Comparison of ENCODE assay signal across 9 cellular contexts in genomic region chr15:66253296-66253642, GRCh38. TPM values are rescaled to one million over a fixed set of nuclear protein-coding genes. Genes with fewer than 3 reads are reported as not detected.
DNase-seq lines count a peak whose midpoint lies in the region; FAIRE-seq and TF ChIP-seq lines count a peak whose summit lies in the region.
"Had no signal": no experiment of that assay in that cellular context is flagged by ENCODE, and none has a peak within 500 bp of the region (broad histone marks: within the 10 kb centered on the region; RNA-seq: fewer than 3 reads in every experiment).

No MANE protein-coding gene starts in this region.

- H3K27me3 ChIP-seq in BLaER1 (peaks cover 79% of the 10 kb centered on the region), endothelial cell of umbilical vein (ENCODE audit: control insufficient read depth in 2 of 2, insufficient read depth in 2 of 2, low read length in 2 of 2) (peaks cover 66 to 86% of the 10 kb centered on the region in 2 experiments), ovary (no peaks in the 10 kb centered on the region)

- no peaks in the 10 kb centered on the region for H3K79me2 ChIP-seq in endothelial cell of umbilical vein (ENCODE audit: control insufficient read depth, insufficient read depth, low read length)

- H3K4me1 Mint-ChIP-seq in HFFc6 (ENCODE audit: low read depth): peaks cover 8% of the 10 kb centered on the region
- peaks cover 9% of the 10 kb centered on the region for H3K4me1 Mint-ChIP-seq in T-helper 2 cell treated with Interferon-gamma antibody and Interleukin-4, amounts not matched to agents 5 μg/mL and 100 μg/mL, for 36 hours (ENCODE audit: low read depth)

- TF ChIP-seq EP300 in ovary (IDR thresholded peaks at IDR 0.05): no peak

- peak overlapping the region; percentile 70 for H3K4me3 ChIP-seq in BLaER1
- H3K4me3 ChIP-seq in endothelial cell of umbilical vein (replicated peaks in 1 of 3; ENCODE audit: insufficient read depth in 1 of 3, low read depth in 1 of 3, low read length in 3 of 3): peak overlapping the region; percentile 35 to 54 (median 36)
- H3K4me3 ChIP-seq in ovary: peak overlapping the region; percentile 48

- H3K9ac ChIP-seq in BLaER1 (peak overlapping the region; percentile 28; the same call in 1 of the 2 replicates), endothelial cell of umbilical vein (replicated peaks; ENCODE audit: extremely low read depth, insufficient read depth, low read length) (no peak overlapping the region)

- BruUV-seq in endothelial cell of umbilical vein (replicated peaks; lab: Mats Ljungman, UMichigan): no TSS peak

- H3K36me3 ChIP-seq in BLaER1 (no peaks in the 10 kb centered on the region), endothelial cell of umbilical vein (ENCODE audit: control insufficient read depth in 2 of 2, extremely low read depth in 1 of 2, insufficient read depth in 2 of 2, low read length in 2 of 2) (no peaks in the 10 kb centered on the region), ovary (no peaks in the 10 kb centered on the region)

- H3K4me2 ChIP-seq in BLaER1 (peak overlapping the region; percentile 98), endothelial cell of umbilical vein (ENCODE audit: insufficient read depth, low read length) (peak overlapping the region; percentile 81)

- DNase-seq in NCI-H69 (lab: John Stamatoyannopoulos, UW): peak; percentile 80
- DNase-seq in endothelial cell of umbilical vein (ENCODE audit: low read depth, low spot score): no peak
- no peak for DNase-seq in ovary
- DNase-seq in GM20000 (ENCODE audit: low spot score): no peak
- DNase-seq in HFFc6: no peak
- no peak for DNase-seq in amygdala (lab: John Stamatoyannopoulos, UW)
- no peak for DNase-seq in T-helper 2 cell treated with Interferon-gamma antibody and Interleukin-4, amounts not matched to agents 5 μg/mL and 100 μg/mL, for 36 hours (ENCODE audit: low spot score)

- H3K9me1 ChIP-seq in endothelial cell of umbilical vein (replicated peaks; ENCODE audit: control insufficient read depth, extremely low read depth, insufficient read depth, low read length): no peaks in the 10 kb centered on the region

- no peaks in the 10 kb centered on the region for H3K9me3 Mint-ChIP-seq in HFFc6
- H3K9me3 Mint-ChIP-seq in T-helper 2 cell treated with Interferon-gamma antibody and Interleukin-4, amounts not matched to agents 5 μg/mL and 100 μg/mL, for 36 hours: no peaks in the 10 kb centered on the region
- H3K9me3 Mint-ChIP-seq: T-helper 1 cell treated with Interleukin-12 subunit alpha and Interleukin-12 subunit beta and Interleukin-4 antibody, amounts not matched to agents 30 μg/mL and 1 μg/mL, for 36 hours had no signal

- no peak for FAIRE-seq in endothelial cell of umbilical vein (lab: Jason Lieb, UNC)

- TF ChIP-seq POLR2A in endothelial cell of umbilical vein (IDR thresholded peaks at IDR 0.05; ENCODE audit: low read depth, low read length) (no peak), ovary (IDR thresholded peaks at IDR 0.05) (no peak)

- no peak for TF ChIP-seq CTCF in endothelial cell of umbilical vein (IDR thresholded peaks at IDR 0.05; ENCODE audit: extremely low read depth in 1 of 2, insufficient read depth in 1 of 2, low read depth in 1 of 2, low read length in 2 of 2)
- no peak for TF ChIP-seq CTCF in ovary (IDR thresholded peaks at IDR 0.05)
- TF ChIP-seq CTCF in GM20000 (IDR thresholded peaks at IDR 0.05; ENCODE audit: extremely low read depth, missing control alignments): no peak
- no peak for TF ChIP-seq CTCF in HFFc6 (IDR thresholded peaks at IDR 0.05)

- no peaks in the 10 kb centered on the region for H3K9me3 ChIP-seq in BLaER1
- no peaks in the 10 kb centered on the region for H3K9me3 ChIP-seq in endothelial cell of umbilical vein (replicated peaks; ENCODE audit: control insufficient read depth, insufficient read depth, low read length)
- H3K9me3 ChIP-seq in ovary: no peaks in the 10 kb centered on the region

- peak overlapping the region; percentile 57 for H2AFZ ChIP-seq in endothelial cell of umbilical vein (ENCODE audit: low read depth, low read length)

- H3K27me3 Mint-ChIP-seq in HFFc6 (ENCODE audit: insufficient read depth): peaks cover 57% of the 10 kb centered on the region
- peaks cover 84% of the 10 kb centered on the region for H3K27me3 Mint-ChIP-seq in T-helper 2 cell treated with Interferon-gamma antibody and Interleukin-4, amounts not matched to agents 5 μg/mL and 100 μg/mL, for 36 hours (ENCODE audit: low read depth)

- CTCF ChIA-PET in endothelial cell of umbilical vein (lab: Charles Lee): interaction anchor here (0.7 to 3.2 kb wide), 3 partner anchors 33 to 1391 kb away, joined by 3 to 14 read pairs (median 5); no protein-coding TSS in a partner anchor

- POLR2A ChIA-PET in endothelial cell of umbilical vein (lab: Charles Lee): no interaction called here

- intact Hi-C loops in endothelial cell of umbilical vein (cut with micrococcal nuclease): loop anchor here (1.0 kb wide), 1 partner anchor 34 kb away; no protein-coding TSS in a partner anchor
- intact Hi-C loops in ovary (cut with DNase I): loop anchor here in 2 of 4 donors (2.0 to 5.0 kb wide), 2 partner anchors 34 to 616 kb away; no protein-coding TSS in a partner anchor

- no peak overlapping the region for H3K4me3 Mint-ChIP-seq in HFFc6
- H3K4me3 Mint-ChIP-seq in T-helper 2 cell treated with Interferon-gamma antibody and Interleukin-4, amounts not matched to agents 5 μg/mL and 100 μg/mL, for 36 hours: no peak overlapping the region

- no peak overlapping the region for H3K27ac Mint-ChIP-seq in HFFc6
- no peak overlapping the region for H3K27ac Mint-ChIP-seq in T-helper 2 cell treated with Interferon-gamma antibody and Interleukin-4, amounts not matched to agents 5 μg/mL and 100 μg/mL, for 36 hours

- H3K27ac ChIP-seq in BLaER1 (no peak overlapping the region), endothelial cell of umbilical vein (ENCODE audit: insufficient read depth, low read depth, low read length) (no peak overlapping the region), ovary (no peak overlapping the region)

- H3K36me3 Mint-ChIP-seq in HFFc6 (ENCODE audit: low read depth): no peaks in the 10 kb centered on the region
- H3K36me3 Mint-ChIP-seq in T-helper 2 cell treated with Interferon-gamma antibody and Interleukin-4, amounts not matched to agents 5 μg/mL and 100 μg/mL, for 36 hours (ENCODE audit: low read depth): no peaks in the 10 kb centered on the region

- H3K4me1 ChIP-seq in BLaER1 (peaks cover 22% of the 10 kb centered on the region), endothelial cell of umbilical vein (ENCODE audit: control insufficient read depth, extremely low read depth, insufficient read depth, low read length) (peaks cover 18% of the 10 kb centered on the region), ovary (ENCODE audit: insufficient read depth) (peaks cover 5% of the 10 kb centered on the region)

- H4K20me1 ChIP-seq in BLaER1 (peaks cover 35% of the 10 kb centered on the region), endothelial cell of umbilical vein (replicated peaks; ENCODE audit: control insufficient read depth, extremely low read depth, insufficient read depth, low read length) (no peaks in the 10 kb centered on the region)

- 0 to 1% (median 1%) methylated on average over 17 to 39 of the region's 39 CpGs for WGBS in ovary, 3 donors

- dilution Hi-C loops in endothelial cell of umbilical vein (cut with MboI; ENCODE audit: extremely low pct_ligation_motif_present, low sequenced_read_pairs): no loop called here

TF ChIP-seq in endothelial cell of umbilical vein, 7 proteins besides CTCF, POLR2A, EP300 and RAD21:
- TF ChIP-seq JUN (IDR thresholded peaks at IDR 0.05; ENCODE audit: borderline replicate concordance, insufficient read depth, insufficient read length, low read depth) (no peak), POLR2AphosphoS5 (IDR thresholded peaks at IDR 0.05; ENCODE audit: insufficient read depth, low read depth, low read length) (no peak), EZH2 (IDR thresholded peaks at IDR 0.05; ENCODE audit: borderline replicate concordance, low read depth, low read length, severe bottlenecking) (peak; percentile 41), FOS (IDR thresholded peaks at IDR 0.05; ENCODE audit: borderline replicate concordance, insufficient read depth, low read length) (no peak), MYC (IDR thresholded peaks at IDR 0.05; ENCODE audit: low read depth, low read length) (no peak), GATA2 (IDR thresholded peaks at IDR 0.05; ENCODE audit: insufficient read depth, insufficient read length, low read depth, low read length) (no peak), MAX (IDR thresholded peaks at IDR 0.05; ENCODE audit: insufficient read depth, insufficient read length) (no peak)

RNA-seq across cellular contexts. Expression of gene MEGF11, which starts 0.3 kb away (rescaled TPM):
- total RNA-seq in endothelial cell of umbilical vein (not detected in 2 replicates), ovary (10 to 100 TPM in 1 of 7 donors, 1 to 10 TPM in 1, under 1 TPM in 4, not detected in 1; 0.20 to 11.4 (median 0.65) TPM)
- polyA plus RNA-seq in endothelial cell of umbilical vein (0.05 TPM in 1 of 2 replicates, not detected in the other), ovary (under 1 TPM in 1 of 2 donors, not detected in 1; 0.04 TPM)
- polyA plus RNA-seq in endothelial cell of umbilical vein (2011; cell fraction: cytosol; rRNA removed): not detected in 2 replicates
- polyA plus RNA-seq in endothelial cell of umbilical vein (2011; cell fraction: nucleus; rRNA removed): 0.05 TPM in 1 of 2 replicates, not detected in the other
- 0.04 and 0.18 TPM in 2 replicates for polyA plus RNA-seq in endothelial cell of umbilical vein (2012)
- polyA minus RNA-seq in endothelial cell of umbilical vein: not detected in 2 replicates
- polyA minus RNA-seq in endothelial cell of umbilical vein (2011; cell fraction: cytosol; rRNA and poly(A)+ RNA removed): not detected
- polyA minus RNA-seq in endothelial cell of umbilical vein (2011; cell fraction: nucleus; rRNA and poly(A)+ RNA removed): not detected in 2 replicates
- total RNA-seq in HFFc6 (2021; fragmentation: NEBNext Ultra II Directional; extraction: Animal tissue kit (Norgen Biotek cat#: 25700)): not detected

RNA-seq across cellular contexts. Expression of gene DIS3L, which starts 40.1 kb away (rescaled TPM):
- total RNA-seq in endothelial cell of umbilical vein: 21.6 and 27.9 TPM in 2 replicates
- 5.1 and 7.8 TPM in 2 replicates for polyA plus RNA-seq in endothelial cell of umbilical vein
- polyA plus RNA-seq in endothelial cell of umbilical vein (2011; cell fraction: cytosol; rRNA removed): 10.3 and 11.4 TPM in 2 replicates
- polyA plus RNA-seq in endothelial cell of umbilical vein (2011; cell fraction: nucleus; rRNA removed): 15.8 and 21.8 TPM in 2 replicates
- 12.0 and 21.6 TPM in 2 replicates for polyA plus RNA-seq in endothelial cell of umbilical vein (2012)
- 32.8 and 34.5 TPM in 2 replicates for polyA minus RNA-seq in endothelial cell of umbilical vein
- polyA minus RNA-seq in endothelial cell of umbilical vein (2011; cell fraction: cytosol; rRNA and poly(A)+ RNA removed): 29.3 TPM
- 11.5 and 16.8 TPM in 2 replicates for polyA minus RNA-seq in endothelial cell of umbilical vein (2011; cell fraction: nucleus; rRNA and poly(A)+ RNA removed)
- 10 to 100 TPM; 23.4 to 39.6 (median 31.9) TPM for total RNA-seq in ovary
- 10 to 100 TPM; 19.6 to 54.6 TPM for polyA plus RNA-seq in ovary
- total RNA-seq in HFFc6 (2021; fragmentation: NEBNext Ultra II Directional; extraction: Animal tissue kit (Norgen Biotek cat#: 25700)): 10 to 100 TPM; 10.6 to 14.9 (median 13.5) TPM
